Comparison of ENCODE assay signal across 29 cellular contexts in genomic region chr1:6334261-6334993, GRCh38.
"Had no signal": no experiment of that assay in that cellular context is flagged by ENCODE, and none has a peak within 500 bp of the region (broad histone marks: within the 10 kb centered on the region; RNA-seq: fewer than 3 reads in every experiment).

No MANE protein-coding gene starts in this region.

- H3K4me1 Mint-ChIP-seq: immature natural killer cell; stimulated activated memory B cell treated with anti-CD40 and anti-IgM and Interleukin-4, amounts not matched to agents 10 μg/mL and 1 μg/mL and 100 μg/mL, for 72 hours; stimulated activated naive CD8-positive, alpha-beta T cell treated with anti-CD3 and anti-CD28 coated beads, Interleukin-15, amount 100 ng/mL, for 72 hours had no signal

- H2AFZ ChIP-seq: parathyroid adenoma had no signal

- H3K36me3 ChIP-seq: lower lobe of right lung, neutrophil, right atrium auricular region, uterus had no signal

- H3K4me2 ChIP-seq: smooth muscle cell had no signal

- H3K27me3 ChIP-seq: left lung, neutrophil, right atrium auricular region, sigmoid colon, tibial nerve, uterus had no signal

- DNase-seq: hypothalamus; immature natural killer cell; kidney; left colon; lower lobe of right lung; mammary epithelial cell; mesenchymal stem cell; naive thymus-derived CD8-positive, alpha-beta T cell; occipital lobe; psoas muscle; sigmoid colon; stimulated activated CD4-positive, alpha-beta T cell treated with anti-CD3 and anti-CD28 coated beads, Interleukin-1b, Interleukin-23, amount 100 ng/mL, for 48 hours; stimulated activated CD4-positive, alpha-beta T cell treated with anti-CD3 and anti-CD28 coated beads, Interleukin-2, amount 100 ng/mL, for 48 hours; stimulated activated CD4-positive, alpha-beta T cell treated with anti-CD3 and anti-CD28 coated beads, Interleukin-4, amount 100 ng/mL, for 4 hours; stimulated activated CD8-positive, alpha-beta memory T cell treated with anti-CD3 and anti-CD28 coated beads, Interleukin-4, amount 100 ng/mL, for 48 hours; stimulated activated naive CD4-positive, alpha-beta T cell treated with Interleukin-2 at 50 U/mL for 16 hours; stimulated activated naive CD8-positive, alpha-beta T cell treated with anti-CD3 and anti-CD28 coated beads, Interleukin-15, amount 100 ng/mL, for 72 hours; uterus had no signal

- H3K9me3 ChIP-seq: left lung, lower lobe of right lung, neutrophil, psoas muscle, right atrium auricular region, sigmoid colon, tibial nerve, uterus had no signal

- H3K4me3 ChIP-seq: left lung, lower lobe of right lung, psoas muscle, right atrium auricular region, sigmoid colon, smooth muscle cell, tibial nerve, uterus had no signal

- H3K79me2 ChIP-seq: parathyroid adenoma had no signal

- H3K27me3 Mint-ChIP-seq: naive thymus-derived CD8-positive, alpha-beta T cell; stimulated activated memory B cell treated with anti-CD40 and anti-IgM and Interleukin-4, amounts not matched to agents 10 μg/mL and 1 μg/mL and 100 μg/mL, for 72 hours; stimulated activated naive CD8-positive, alpha-beta T cell treated with anti-CD3 and anti-CD28 coated beads, Interleukin-15, amount 100 ng/mL, for 72 hours; type B pancreatic cell had no signal

- H3K27ac Mint-ChIP-seq: immature natural killer cell; nephron; stimulated activated memory B cell treated with anti-CD40 and anti-IgM and Interleukin-4, amounts not matched to agents 10 μg/mL and 1 μg/mL and 100 μg/mL, for 72 hours; stimulated activated naive CD8-positive, alpha-beta T cell treated with anti-CD3 and anti-CD28 coated beads, Interleukin-15, amount 100 ng/mL, for 72 hours; type B pancreatic cell had no signal

- H3K4me1 ChIP-seq: left lung, lower lobe of right lung, parathyroid adenoma, psoas muscle had no signal

- H3K9me3 Mint-ChIP-seq: immature natural killer cell; naive thymus-derived CD8-positive, alpha-beta T cell; nephron; neural crest cell; stimulated activated memory B cell treated with anti-CD40 and anti-IgM and Interleukin-4, amounts not matched to agents 10 μg/mL and 1 μg/mL and 100 μg/mL, for 72 hours; stimulated activated naive CD8-positive, alpha-beta T cell treated with anti-CD3 and anti-CD28 coated beads, Interleukin-15, amount 100 ng/mL, for 72 hours; type B pancreatic cell had no signal

- H3K4me3 Mint-ChIP-seq: immature natural killer cell; naive thymus-derived CD8-positive, alpha-beta T cell; nephron; stimulated activated memory B cell treated with anti-CD40 and anti-IgM and Interleukin-4, amounts not matched to agents 10 μg/mL and 1 μg/mL and 100 μg/mL, for 72 hours; stimulated activated naive CD8-positive, alpha-beta T cell treated with anti-CD3 and anti-CD28 coated beads, Interleukin-15, amount 100 ng/mL, for 72 hours; type B pancreatic cell had no signal

- H3K36me3 Mint-ChIP-seq: type B pancreatic cell had no signal

- H3K27ac ChIP-seq: left lung, lower lobe of right lung, neutrophil, parathyroid adenoma, psoas muscle, right atrium auricular region, sigmoid colon, tibial nerve, uterus had no signal

- ATAC-seq: left colon; left lung; lower lobe of right lung; naive thymus-derived CD8-positive, alpha-beta T cell; psoas muscle; stimulated activated naive CD8-positive, alpha-beta T cell treated with anti-CD3 and anti-CD28 coated beads, Interleukin-15, amount 100 ng/mL, for 72 hours had no signal

- FAIRE-seq: islet of Langerhans, kidney had no signal

- H3K9ac ChIP-seq: parathyroid adenoma had no signal
